ENCODE assay signal across 9 cellular contexts in genomic region chr22:40531951-40532900, GRCh38.
A peak's percentile ranks its signal among the peaks of the same experiment; 100 is the strongest.
DNase-seq lines count a peak whose midpoint lies in the region; ATAC-seq and TF ChIP-seq lines count a peak whose summit lies in the region.
"Had no signal": no experiment of that assay in that cellular context is flagged by ENCODE, and none has a peak within 500 bp of the region (broad histone marks: within the 10 kb centered on the region; RNA-seq: fewer than 3 reads in every experiment).

No MANE protein-coding gene starts in this region.

- H3K36me3 ChIP-seq in OCI-LY7 (ENCODE audit: insufficient read depth, low read length) (no peaks in the 10 kb centered on the region), skeletal muscle satellite cell (ENCODE audit: insufficient read depth, low read length) (no peaks in the 10 kb centered on the region), WERI-Rb-1 (no peaks in the 10 kb centered on the region)

- DNase-seq in G401 (ENCODE audit: low spot score) (peak; percentile 33), OCI-LY7 (ENCODE audit: low spot score) (no peak), coronary artery (ENCODE audit: low spot score) (no peak), left lobe of liver (ENCODE audit: low spot score) (no peak), D341Med (ENCODE audit: low spot score) (no peak), NCI-H2171 treated with DMSO at 0.1 percent for 48 hours (lab: John Stamatoyannopoulos, UW) (no peak), WERI-Rb-1 (no peak)
- DNase-seq: NCI-H1092 had no signal

- ATAC-seq in left lobe of liver: no peak

- CTCF ChIA-PET in OCI-LY7 (lab: Charles Lee; ENCODE audit: unreplicated experiment): interaction anchor here (1.0 kb wide), 1 partner anchor 114 kb away, joined by 4 read pairs; no protein-coding TSS in a partner anchor

- intact Hi-C loops in OCI-LY7 (cut with micrococcal nuclease; ENCODE audit: unreplicated experiment): loop anchor here (2.0 to 5.0 kb wide), 2 partner anchors 60 to 95 kb away; no protein-coding TSS in a partner anchor

- no peak overlapping the region for H2AFZ ChIP-seq in OCI-LY7 (ENCODE audit: low read length)

- H3K4me3 ChIP-seq in OCI-LY7 (ENCODE audit: low read depth, low read length, poor library complexity, severe bottlenecking): peak overlapping the region; percentile 68
- H3K4me3 ChIP-seq in coronary artery: peak overlapping the region; percentile 54
- H3K4me3 ChIP-seq in skeletal muscle satellite cell (ENCODE audit: low read length): peak overlapping the region; percentile 58
- H3K4me3 ChIP-seq in WERI-Rb-1 (ENCODE audit: low read depth, low read length): no peak overlapping the region

- BruUV-seq in OCI-LY7 (replicated peaks; lab: Mats Ljungman, UMichigan): no TSS peak

- H3K27me3 ChIP-seq in skeletal muscle satellite cell (ENCODE audit: control insufficient read depth, insufficient read depth, low read length) (no peaks in the 10 kb centered on the region), WERI-Rb-1 (ENCODE audit: insufficient read depth, low read depth, severe bottlenecking) (no peaks in the 10 kb centered on the region)

- POLR2A ChIA-PET in OCI-LY7 (lab: Charles Lee): interaction anchor here (0.5 to 1.4 kb wide), 10 partner anchors 8 to 269 kb away, joined by 3 to 5 read pairs (median 3); no protein-coding TSS in a partner anchor

- H3K9me3 ChIP-seq in OCI-LY7 (ENCODE audit: low read length) (no peaks in the 10 kb centered on the region), skeletal muscle satellite cell (replicated peaks; ENCODE audit: low read length) (no peaks in the 10 kb centered on the region), WERI-Rb-1 (ENCODE audit: severe bottlenecking) (no peaks in the 10 kb centered on the region)

- H4K20me1 ChIP-seq in OCI-LY7 (ENCODE audit: insufficient read depth, low read length): no peaks in the 10 kb centered on the region

- TF ChIP-seq CTCF in OCI-LY7 (conservative IDR thresholded peaks at IDR 0.05; ENCODE audit: low read length): no peak
- TF ChIP-seq CTCF in coronary artery (IDR thresholded peaks at IDR 0.05): no peak
- TF ChIP-seq CTCF in WERI-Rb-1 (IDR thresholded peaks at IDR 0.05; ENCODE audit: low read depth, low read length): no peak

- H3K9me2 ChIP-seq in OCI-LY7 (ENCODE audit: insufficient read depth, low read length): no peaks in the 10 kb centered on the region

- H3K27ac ChIP-seq in OCI-LY7 (ENCODE audit: low read depth, low read length, poor library complexity, severe bottlenecking) (peak overlapping the region; percentile 68), coronary artery (peak overlapping the region; percentile 66 to 88), WERI-Rb-1 (no peak overlapping the region)

- peak overlapping the region; percentile 86 for H3K4me2 ChIP-seq in OCI-LY7 (ENCODE audit: low read length)
- H3K4me2 ChIP-seq in skeletal muscle satellite cell (ENCODE audit: low read length): peak overlapping the region; percentile 84

- H3K4me1 ChIP-seq in OCI-LY7 (ENCODE audit: insufficient read depth, low read length, poor library complexity, severe bottlenecking) (peaks cover 58% of the 10 kb centered on the region), skeletal muscle satellite cell (ENCODE audit: control insufficient read depth, insufficient read depth, low read length) (peaks cover 60% of the 10 kb centered on the region)

- in situ Hi-C loops in G401 (cut with HindIII; ENCODE audit: low sequenced_read_pairs): loop anchor here (25.0 kb wide), 1 partner anchor 105 kb away; the partner anchor contains the start of gene MRTFA

- H3K9ac ChIP-seq in skeletal muscle satellite cell (ENCODE audit: low read depth, low read length): peak overlapping the region; percentile 65

- H3K79me2 ChIP-seq in OCI-LY7 (ENCODE audit: insufficient read depth, low read depth, low read length): peaks cover 44% of the 10 kb centered on the region
